Comparison of ENCODE assay signal across 13 cellular contexts in the genomic region with DNA sequence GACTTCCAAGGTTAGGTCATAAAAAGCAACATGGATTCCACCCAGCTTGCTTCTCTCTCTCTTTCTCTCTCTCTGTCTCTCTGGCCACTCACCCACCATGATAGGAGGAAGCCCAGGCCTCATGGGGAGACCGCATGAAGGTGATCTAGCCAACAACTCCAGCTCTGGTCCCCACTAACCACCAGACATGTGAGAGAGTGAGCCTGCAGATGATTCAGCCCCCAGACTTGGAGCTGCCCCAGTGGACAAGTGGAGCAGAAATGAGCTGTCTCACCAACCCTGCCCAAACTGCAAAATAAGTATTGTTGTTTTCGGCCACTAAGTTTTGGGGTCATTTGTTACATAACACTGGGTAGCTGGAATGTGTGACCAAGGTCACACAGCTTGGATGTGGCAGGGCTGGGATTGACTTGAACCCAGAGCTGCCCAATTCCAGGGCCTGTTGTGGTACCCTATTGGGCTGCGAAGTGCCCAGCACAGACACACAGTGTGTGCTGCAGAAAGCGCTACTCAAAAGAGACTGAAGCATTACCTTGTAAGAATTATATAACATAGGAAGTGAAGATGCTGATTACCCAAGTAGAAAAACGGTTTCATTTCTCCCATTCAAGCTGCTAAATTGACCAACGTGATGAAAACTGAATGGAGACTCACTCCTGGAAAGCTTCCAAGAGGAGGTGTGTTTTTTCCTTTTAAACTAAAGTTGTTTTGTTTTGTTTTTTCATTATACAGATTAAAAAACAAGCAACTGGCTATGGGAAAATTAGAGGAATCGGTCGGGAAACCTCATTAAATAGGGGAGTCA. TPM values are rescaled to one million over a fixed set of nuclear protein-coding genes. Genes with fewer than 3 reads are reported as not detected.
A peak's percentile ranks its signal among the peaks of the same experiment; 100 is the strongest.
DNase-seq lines count a peak whose midpoint lies in the region; ATAC-seq and TF ChIP-seq lines count a peak whose summit lies in the region.
"Had no signal": no experiment of that assay in that cellular context is flagged by ENCODE, and none has a peak within 500 bp of the region (broad histone marks: within the 10 kb centered on the region; RNA-seq: fewer than 3 reads in every experiment).

No MANE protein-coding gene starts in this region.

- H3K9me2 ChIP-seq in OCI-LY7 (ENCODE audit: insufficient read depth, low read length) = no peaks in the 10 kb centered on the region

- CTCF ChIA-PET in OCI-LY7 (lab: Charles Lee; ENCODE audit: unreplicated experiment) = no interaction called here

- no peak overlapping the region for H3K27ac ChIP-seq in OCI-LY7 (ENCODE audit: low read depth, low read length, poor library complexity, severe bottlenecking)
- H3K27ac ChIP-seq: foreskin keratinocyte had no signal

- no TSS peak for BruUV-seq in OCI-LY7 (replicated peaks; lab: Mats Ljungman, UMichigan)

- H3K4me1 ChIP-seq in OCI-LY7 (ENCODE audit: insufficient read depth, low read length, poor library complexity, severe bottlenecking) = peaks cover 27% of the 10 kb centered on the region
- H3K4me1 ChIP-seq: foreskin keratinocyte had no signal

- peak overlapping the region; percentile 31 for H3K4me2 ChIP-seq in OCI-LY7 (ENCODE audit: low read length)

- no peaks in the 10 kb centered on the region for H3K9me3 ChIP-seq in OCI-LY7 (ENCODE audit: low read length)

- POLR2A ChIA-PET in OCI-LY7 (lab: Charles Lee) = interaction anchor here (0.8 to 1.3 kb wide), 4 partner anchors 8 to 110 kb away, joined by 4 to 7 read pairs (median 5); no protein-coding TSS in a partner anchor

- no peak overlapping the region for H3K4me3 ChIP-seq in GM12865 (ENCODE audit: low read depth, low read length)
- H3K4me3 ChIP-seq in OCI-LY7 (ENCODE audit: low read depth, low read length, poor library complexity, severe bottlenecking) = no peak overlapping the region
- no peak overlapping the region for H3K4me3 ChIP-seq in fibroblast of mammary gland (ENCODE audit: control insufficient read depth, low read depth, low read length)

- no peaks in the 10 kb centered on the region for H4K20me1 ChIP-seq in OCI-LY7 (ENCODE audit: insufficient read depth, low read length)

- peak overlapping the region; percentile 48; the same call in 1 of the 2 replicates for H2AFZ ChIP-seq in OCI-LY7 (ENCODE audit: low read length)

- in situ Hi-C loops in ACHN (cut with HindIII; ENCODE audit: low pct_ligation_motif_present, low pct_unique_long_range_greater_than_20kb, low sequenced_read_pairs) = no loop called here

- DNase-seq in ACHN = peak; percentile 16
- peak; percentile 48 for DNase-seq in GM12865 (ENCODE audit: low read depth)
- peak; percentile 37 for DNase-seq in OCI-LY7 (ENCODE audit: low spot score)
- DNase-seq in fibroblast of mammary gland (ENCODE audit: low read depth) = peak; percentile 78
- no peak for DNase-seq in NCI-H1694 (lab: John Stamatoyannopoulos, UW)
- no peak for DNase-seq in DMS53 treated with DMSO at 0.1 percent for 48 hours (lab: John Stamatoyannopoulos, UW; ENCODE audit: unreplicated experiment)
- DNase-seq: activated CD8-positive, alpha-beta T cell treated with anti-CD3 and anti-CD28 coated beads, Interleukin-2, amount 10 ng/mL, durations not matched to agents 7 days and 5 days; foreskin keratinocyte; left ventricle myocardium superior; NCI-H1417 treated with DMSO at 0.1 percent for 48 hours; T-cell had no signal

- no peaks in the 10 kb centered on the region for H3K36me3 ChIP-seq in OCI-LY7 (ENCODE audit: insufficient read depth, low read length)

- ATAC-seq in GM19397 (IDR thresholded peaks at IDR 0.05; ENCODE audit: unreplicated experiment) (no peak), GM18502 (IDR thresholded peaks at IDR 0.05; ENCODE audit: poor library complexity, unreplicated experiment) (no peak)
- ATAC-seq: activated CD8-positive, alpha-beta T cell treated with anti-CD3 and anti-CD28 coated beads, Interleukin-2, amount 10 ng/mL, durations not matched to agents 7 days and 5 days; foreskin keratinocyte; left ventricle myocardium superior; T-cell had no signal

- intact Hi-C loops in OCI-LY7 (cut with micrococcal nuclease; ENCODE audit: unreplicated experiment) = no loop called here

- H3K79me2 ChIP-seq in OCI-LY7 (ENCODE audit: insufficient read depth, low read depth, low read length) = no peaks in the 10 kb centered on the region

- TF ChIP-seq CTCF in GM12865 (IDR thresholded peaks at IDR 0.05; ENCODE audit: insufficient read depth, low read depth, low read length, missing control alignments) = no peak
- TF ChIP-seq CTCF in OCI-LY7 (conservative IDR thresholded peaks at IDR 0.05; ENCODE audit: low read length) = no peak
- no peak for TF ChIP-seq CTCF in fibroblast of mammary gland (conservative IDR thresholded peaks at IDR 0.05; ENCODE audit: control insufficient read depth, insufficient read depth, low read depth, low read length)

RNA-seq across cellular contexts. Expression of a gene that starts 9.1 kb away (rescaled TPM):
- total RNA-seq in OCI-LY7 (2014; rRNA removed; shearing (Covaris generic)) = 0.18 TPM in 1 of 2 replicates, not detected in the other
- not detected in 2 replicates for total RNA-seq in OCI-LY7 (2022)
- total RNA-seq: activated CD8-positive, alpha-beta T cell treated with anti-CD3 and anti-CD28 coated beads, Interleukin-2, amount 10 ng/mL, durations not matched to agents 7 days and 5 days; foreskin keratinocyte; left ventricle myocardium superior had no signal

Comparison
In these comparisons a context has a peak if more than half of its experiments do, and no peak if none do; other contexts are left out.
1. DNase-seq: peak in ACHN (single experiment), GM12865 (single experiment), OCI-LY7 (single experiment) and fibroblast of mammary gland (single experiment); none in NCI-H1694 (single experiment) and DMS53 treated with DMSO at 0.1 percent for 48 hours (single experiment).